Comparison of ENCODE assay signal across 1 cellular context in the genomic region with DNA sequence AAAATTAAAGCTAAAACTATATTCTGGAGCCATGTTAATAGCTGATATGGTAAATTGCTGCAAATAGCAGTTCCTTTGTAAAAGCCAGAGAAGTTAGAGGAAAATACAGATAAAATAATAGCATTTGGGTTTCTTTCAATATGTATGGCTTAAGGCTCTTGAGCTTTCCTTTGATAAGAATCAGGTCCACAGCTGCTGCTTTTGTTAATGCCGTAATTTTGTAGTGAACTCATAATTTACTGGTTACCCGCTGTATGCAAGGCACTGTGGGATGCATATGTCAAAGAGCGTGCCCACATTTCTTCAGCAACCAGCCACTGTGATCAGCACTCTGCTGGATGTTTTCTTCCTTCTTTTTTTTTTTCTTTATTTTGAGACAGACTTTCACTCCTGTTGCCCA.
TF ChIP-seq lines count a peak whose summit lies in the region.

No MANE protein-coding gene starts in this region.

TF ChIP-seq in GM23338, 12 proteins besides CTCF, POLR2A, EP300 and RAD21 (continued from another document):
- TF ChIP-seq, protein P1, sequence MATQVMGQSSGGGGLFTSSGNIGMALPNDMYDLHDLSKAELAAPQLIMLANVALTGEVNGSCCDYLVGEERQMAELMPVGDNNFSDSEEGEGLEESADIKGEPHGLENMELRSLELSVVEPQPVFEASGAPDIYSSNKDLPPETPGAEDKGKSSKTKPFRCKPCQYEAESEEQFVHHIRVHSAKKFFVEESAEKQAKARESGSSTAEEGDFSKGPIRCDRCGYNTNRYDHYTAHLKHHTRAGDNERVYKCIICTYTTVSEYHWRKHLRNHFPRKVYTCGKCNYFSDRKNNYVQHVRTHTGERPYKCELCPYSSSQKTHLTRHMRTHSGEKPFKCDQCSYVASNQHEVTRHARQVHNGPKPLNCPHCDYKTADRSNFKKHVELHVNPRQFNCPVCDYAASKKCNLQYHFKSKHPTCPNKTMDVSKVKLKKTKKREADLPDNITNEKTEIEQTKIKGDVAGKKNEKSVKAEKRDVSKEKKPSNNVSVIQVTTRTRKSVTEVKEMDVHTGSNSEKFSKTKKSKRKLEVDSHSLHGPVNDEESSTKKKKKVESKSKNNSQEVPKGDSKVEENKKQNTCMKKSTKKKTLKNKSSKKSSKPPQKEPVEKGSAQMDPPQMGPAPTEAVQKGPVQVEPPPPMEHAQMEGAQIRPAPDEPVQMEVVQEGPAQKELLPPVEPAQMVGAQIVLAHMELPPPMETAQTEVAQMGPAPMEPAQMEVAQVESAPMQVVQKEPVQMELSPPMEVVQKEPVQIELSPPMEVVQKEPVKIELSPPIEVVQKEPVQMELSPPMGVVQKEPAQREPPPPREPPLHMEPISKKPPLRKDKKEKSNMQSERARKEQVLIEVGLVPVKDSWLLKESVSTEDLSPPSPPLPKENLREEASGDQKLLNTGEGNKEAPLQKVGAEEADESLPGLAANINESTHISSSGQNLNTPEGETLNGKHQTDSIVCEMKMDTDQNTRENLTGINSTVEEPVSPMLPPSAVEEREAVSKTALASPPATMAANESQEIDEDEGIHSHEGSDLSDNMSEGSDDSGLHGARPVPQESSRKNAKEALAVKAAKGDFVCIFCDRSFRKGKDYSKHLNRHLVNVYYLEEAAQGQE (IDR thresholded peaks at IDR 0.05; ENCODE audit: unreplicated experiment) = no peak
